Comparison of ENCODE assay signal across 29 cellular contexts in the genomic region with DNA sequence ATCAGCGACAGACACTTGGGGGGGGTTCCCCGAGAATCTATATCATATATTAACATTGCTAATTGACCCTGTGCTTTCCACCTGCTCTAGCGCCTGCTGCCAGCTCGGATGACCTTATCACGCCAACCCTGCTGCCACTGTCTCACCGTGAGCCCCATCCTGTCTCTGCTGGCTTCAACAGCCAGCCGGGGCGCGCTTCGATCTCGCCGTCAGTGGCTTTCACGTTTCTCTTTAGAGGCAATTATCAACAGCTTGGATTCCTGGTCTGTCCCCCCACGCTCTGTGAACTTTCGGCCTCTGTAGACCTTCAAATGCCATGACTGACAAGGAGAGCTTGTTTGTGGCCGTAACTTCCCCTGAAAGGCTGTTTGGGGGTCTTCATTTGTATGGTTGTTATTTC.
"Had no signal": no experiment of that assay in that cellular context is flagged by ENCODE, and none has a peak within 500 bp of the region (broad histone marks: within the 10 kb centered on the region; RNA-seq: fewer than 3 reads in every experiment).

No MANE protein-coding gene starts in this region.

- H3K27ac Mint-ChIP-seq: naive thymus-derived CD4-positive, alpha-beta T cell; natural killer cell; nephron; progenitor cell of endocrine pancreas; stimulated activated memory B cell treated with anti-CD40 and anti-IgM and Interleukin-4, amounts not matched to agents 10 μg/mL and 1 μg/mL and 100 μg/mL, for 72 hours; stimulated activated naive CD8-positive, alpha-beta T cell treated with anti-CD3 and anti-CD28 coated beads, Interleukin-15, amount 100 ng/mL, for 72 hours; type B pancreatic cell had no signal

- H3K4me3 Mint-ChIP-seq: naive thymus-derived CD4-positive, alpha-beta T cell; natural killer cell; nephron; stimulated activated memory B cell treated with anti-CD40 and anti-IgM and Interleukin-4, amounts not matched to agents 10 μg/mL and 1 μg/mL and 100 μg/mL, for 72 hours; stimulated activated naive CD8-positive, alpha-beta T cell treated with anti-CD3 and anti-CD28 coated beads, Interleukin-15, amount 100 ng/mL, for 72 hours; type B pancreatic cell had no signal

- H3K4me3 ChIP-seq: ovary, psoas muscle, right lobe of liver, sigmoid colon, suprapubic skin, testis, tibial artery, transverse colon, upper lobe of right lung, uterus had no signal

- H3K9ac ChIP-seq: parathyroid adenoma had no signal

- H3K27me3 Mint-ChIP-seq: naive thymus-derived CD4-positive, alpha-beta T cell; stimulated activated memory B cell treated with anti-CD40 and anti-IgM and Interleukin-4, amounts not matched to agents 10 μg/mL and 1 μg/mL and 100 μg/mL, for 72 hours; stimulated activated naive CD8-positive, alpha-beta T cell treated with anti-CD3 and anti-CD28 coated beads, Interleukin-15, amount 100 ng/mL, for 72 hours had no signal

- DNase-seq: naive thymus-derived CD4-positive, alpha-beta T cell; natural killer cell; occipital lobe; ovary; psoas muscle; right cardiac atrium; right lobe of liver; sigmoid colon; small intestine; stimulated activated CD4-positive, alpha-beta T cell treated with anti-CD3 and anti-CD28 coated beads, Interleukin-12 subunit alpha, Interleukin-12 subunit beta, amount 100 ng/mL, for 4 hours; stimulated activated CD4-positive, alpha-beta T cell treated with anti-CD3 and anti-CD28 coated beads, Interleukin-1b, Interleukin-23, amount 100 ng/mL, for 48 hours; stimulated activated CD4-positive, alpha-beta T cell treated with anti-CD3 and anti-CD28 coated beads, Interleukin-4, amount 100 ng/mL, for 1 hour; stimulated activated CD4-positive, alpha-beta T cell treated with anti-CD3 and anti-CD28 coated beads, Interleukin-4, amount 100 ng/mL, for 4 hours; stimulated activated CD8-positive, alpha-beta memory T cell treated with anti-CD3 and anti-CD28 coated beads, Interleukin-4, amount 100 ng/mL, for 48 hours; stimulated activated naive CD4-positive, alpha-beta T cell; stimulated activated naive CD8-positive, alpha-beta T cell treated with anti-CD3 and anti-CD28 coated beads, Interleukin-15, amount 100 ng/mL, for 72 hours; stimulated activated naive CD8-positive, alpha-beta T cell treated with anti-CD3 and anti-CD28 coated beads, Interleukin-15, Interleukin-2, amounts not matched to agents 100 U/mL and 50 U/mL, for 24 hours; substantia nigra; testis; tibial artery; transverse colon; upper lobe of right lung; uterus had no signal

- H3K36me3 Mint-ChIP-seq: naive thymus-derived CD4-positive, alpha-beta T cell; natural killer cell; stimulated activated memory B cell treated with anti-CD40 and anti-IgM and Interleukin-4, amounts not matched to agents 10 μg/mL and 1 μg/mL and 100 μg/mL, for 72 hours had no signal

- H3K9me3 Mint-ChIP-seq: natural killer cell; nephron; stimulated activated memory B cell treated with anti-CD40 and anti-IgM and Interleukin-4, amounts not matched to agents 10 μg/mL and 1 μg/mL and 100 μg/mL, for 72 hours; stimulated activated naive CD8-positive, alpha-beta T cell treated with anti-CD3 and anti-CD28 coated beads, Interleukin-15, amount 100 ng/mL, for 72 hours; type B pancreatic cell had no signal

- H2AFZ ChIP-seq: parathyroid adenoma had no signal

- H3K4me1 Mint-ChIP-seq: naive thymus-derived CD4-positive, alpha-beta T cell; natural killer cell; nephron; stimulated activated memory B cell treated with anti-CD40 and anti-IgM and Interleukin-4, amounts not matched to agents 10 μg/mL and 1 μg/mL and 100 μg/mL, for 72 hours; stimulated activated naive CD8-positive, alpha-beta T cell treated with anti-CD3 and anti-CD28 coated beads, Interleukin-15, amount 100 ng/mL, for 72 hours had no signal

- H3K4me1 ChIP-seq: parathyroid adenoma, psoas muscle, right lobe of liver, sigmoid colon, suprapubic skin, testis, tibial artery, transverse colon, upper lobe of right lung, uterus had no signal

- H3K9me3 ChIP-seq: ovary, psoas muscle, right lobe of liver, sigmoid colon, suprapubic skin, testis, tibial artery, transverse colon, upper lobe of right lung, uterus had no signal

- H3K27me3 ChIP-seq: ovary, right lobe of liver, sigmoid colon, suprapubic skin, testis, tibial artery, transverse colon, upper lobe of right lung, uterus had no signal

- H3K79me2 ChIP-seq: parathyroid adenoma had no signal

- H3K36me3 ChIP-seq: ovary, right lobe of liver, sigmoid colon, transverse colon, upper lobe of right lung, uterus had no signal

- ATAC-seq: naive thymus-derived CD4-positive, alpha-beta T cell; natural killer cell; psoas muscle; right cardiac atrium; right lobe of liver; stimulated activated memory B cell treated with anti-CD40 and anti-IgM and Interleukin-4, amounts not matched to agents 10 μg/mL and 1 μg/mL and 100 μg/mL, for 72 hours; stimulated activated naive CD8-positive, alpha-beta T cell treated with anti-CD3 and anti-CD28 coated beads, Interleukin-15, amount 100 ng/mL, for 72 hours; stimulated activated naive CD8-positive, alpha-beta T cell treated with anti-CD3 and anti-CD28 coated beads, Interleukin-15, Interleukin-2, amounts not matched to agents 100 U/mL and 50 U/mL, for 24 hours; upper lobe of right lung had no signal

- H3K27ac ChIP-seq: ovary, parathyroid adenoma, psoas muscle, right lobe of liver, sigmoid colon, suprapubic skin, testis, tibial artery, transverse colon, upper lobe of right lung, uterus had no signal
